ENCODE assay signal across 24 cellular contexts in the genomic region with DNA sequence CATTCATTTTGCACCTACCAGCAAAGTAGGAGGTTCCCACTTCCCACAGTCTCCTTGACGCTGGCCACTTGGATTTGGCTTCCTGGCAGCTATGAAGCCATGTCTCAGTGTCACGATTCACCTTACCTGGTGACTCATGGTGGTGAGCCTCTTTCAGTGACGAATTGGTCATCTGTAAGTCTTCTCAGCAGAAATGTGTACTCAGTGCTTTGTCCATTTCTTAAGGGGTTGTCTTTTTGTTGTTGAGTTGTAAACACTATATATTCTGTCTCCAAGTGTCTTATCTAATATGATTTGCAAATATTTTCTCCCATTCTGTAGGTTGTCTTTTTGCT. TPM values are rescaled to one million over a fixed set of nuclear protein-coding genes. Genes with fewer than 3 reads are reported as not detected.
DNase-seq lines count a peak whose midpoint lies in the region; ATAC-seq and TF ChIP-seq lines count a peak whose summit lies in the region.
"Had no signal": no experiment of that assay in that cellular context is flagged by ENCODE, and none has a peak within 500 bp of the region (broad histone marks: within the 10 kb centered on the region; RNA-seq: fewer than 3 reads in every experiment).

No MANE protein-coding gene starts in this region.

- DNase-seq in activated CD4-positive, alpha-beta memory T cell treated with anti-CD3 and anti-CD28 coated beads for 36 hours: peak; percentile 31
- no peak for DNase-seq in activated CD4-positive, alpha-beta memory T cell treated with anti-CD3 and anti-CD28 coated beads, Interleukin-2, amount 10 ng/mL, durations not matched to agents 7 days and 5 days
- DNase-seq in HCT116 (ENCODE audit: low read depth, low spot score) (peak; percentile 29), RWPE2 (ENCODE audit: low spot score) (no peak), mesenteric fat pad (ENCODE audit: low spot score) (peak; percentile 24), uterus (no peak), NCI-H146 treated with DMSO at 0.1 percent for 48 hours (lab: John Stamatoyannopoulos, UW; ENCODE audit: unreplicated experiment) (no peak)
- DNase-seq in NK-92 treated with Interleukin-12 subunit alpha and Interleukin-12 subunit beta, amount 100 ng/mL, for 24 hours (lab: John Stamatoyannopoulos, UW): no peak
- DNase-seq: activated naive CD4-positive, alpha-beta T cell treated with anti-CD3 and anti-CD28 coated beads for 36 hours; body of pancreas; colonic mucosa; DMS79; foreskin fibroblast; hypothalamus; NCI-H2029 treated with DMSO at 0.1 percent for 48 hours; NCI-H446 treated with DMSO at 0.1 percent for 48 hours; nephron progenitor cell; SIG-M5; T-helper 17 cell had no signal

- no peaks in the 10 kb centered on the region for H3K9me2 ChIP-seq in HCT116 (ENCODE audit: insufficient read depth)

- no peaks in the 10 kb centered on the region for H3K36me3 Mint-ChIP-seq in activated CD4-positive, alpha-beta memory T cell treated with anti-CD3 and anti-CD28 coated beads for 36 hours
- H3K36me3 Mint-ChIP-seq in activated CD4-positive, alpha-beta memory T cell treated with anti-CD3 and anti-CD28 coated beads, Interleukin-2, amount 10 ng/mL, durations not matched to agents 7 days and 5 days (ENCODE audit: low read depth): no peaks in the 10 kb centered on the region
- H3K36me3 Mint-ChIP-seq: CD4-positive, CD25-positive, alpha-beta regulatory T cell had no signal

- no TSS peak for BruUV-seq in HCT116 (replicated peaks; lab: Mats Ljungman, UMichigan)

- no peaks in the 10 kb centered on the region for H3K9me3 Mint-ChIP-seq in activated CD4-positive, alpha-beta memory T cell treated with anti-CD3 and anti-CD28 coated beads for 36 hours
- H3K9me3 Mint-ChIP-seq in activated CD4-positive, alpha-beta memory T cell treated with anti-CD3 and anti-CD28 coated beads, Interleukin-2, amount 10 ng/mL, durations not matched to agents 7 days and 5 days: no peaks in the 10 kb centered on the region
- H3K9me3 Mint-ChIP-seq: activated naive CD4-positive, alpha-beta T cell treated with anti-CD3 and anti-CD28 coated beads for 36 hours; memory B cell had no signal

- ATAC-seq in HCT116 (peak; percentile 69), RWPE2 (ENCODE audit: low read depth) (peak; percentile 60; the same call in 1 of the 3 replicates)
- ATAC-seq: body of pancreas, T-helper 17 cell, WTC11 had no signal

- H3K9me3 ChIP-seq in HCT116 (ENCODE audit: control insufficient read depth in 1 of 2, insufficient read depth in 1 of 2, low read depth in 1 of 2, low read length in 2 of 2) (no peaks in the 10 kb centered on the region), RWPE2 (ENCODE audit: severe bottlenecking) (no peaks in the 10 kb centered on the region), uterus (no peaks in the 10 kb centered on the region)
- H3K9me3 ChIP-seq: body of pancreas, colonic mucosa, thoracic aorta had no signal

- CTCF ChIA-PET in activated CD4-positive, alpha-beta memory T cell treated with anti-CD3 and anti-CD28 coated beads for 36 hours (lab: Charles Lee): interaction anchor here (0.8 to 1.6 kb wide), 4 partner anchors 8 to 74 kb away, joined by 3 to 9 read pairs (median 3); no protein-coding TSS in a partner anchor
- CTCF ChIA-PET in activated CD4-positive, alpha-beta memory T cell treated with anti-CD3 and anti-CD28 coated beads, Interleukin-2, amount 10 ng/mL, durations not matched to agents 7 days and 5 days (lab: Charles Lee): interaction anchor here (0.9 to 1.6 kb wide), 4 partner anchors 69 to 147 kb away, joined by 3 to 8 read pairs (median 4); a partner anchor contains a TSS
- CTCF ChIA-PET in HCT116 (lab: Charles Lee): interaction anchor here (1.2 kb wide), 1 partner anchor 10 kb away, joined by 7 read pairs; no protein-coding TSS in a partner anchor

- no peak for TF ChIP-seq RAD21 in HCT116 (IDR thresholded peaks at IDR 0.05; ENCODE audit: low read depth)

- no peaks in the 10 kb centered on the region for H4K20me1 ChIP-seq in HCT116 (ENCODE audit: insufficient read depth)

- no peak overlapping the region for H3K27ac Mint-ChIP-seq in activated CD4-positive, alpha-beta memory T cell treated with anti-CD3 and anti-CD28 coated beads for 36 hours
- no peak overlapping the region for H3K27ac Mint-ChIP-seq in activated CD4-positive, alpha-beta memory T cell treated with anti-CD3 and anti-CD28 coated beads, Interleukin-2, amount 10 ng/mL, durations not matched to agents 7 days and 5 days
- H3K27ac Mint-ChIP-seq: activated naive CD4-positive, alpha-beta T cell treated with anti-CD3 and anti-CD28 coated beads for 36 hours; CD4-positive, CD25-positive, alpha-beta regulatory T cell; IgD-negative memory B cell; memory B cell; nephron progenitor cell; T-helper 17 cell; WTC11 had no signal

- H3K4me3 ChIP-seq in HCT116 (replicated peaks in 1 of 2; ENCODE audit: low read depth in 1 of 2, low read length in 2 of 2) (no peak overlapping the region), RWPE2 (ENCODE audit: severe bottlenecking) (no peak overlapping the region), uterus (no peak overlapping the region)
- H3K4me3 ChIP-seq: body of pancreas, colonic mucosa, thoracic aorta had no signal

- H3K36me3 ChIP-seq in HCT116 (ENCODE audit: control insufficient read depth in 1 of 2, insufficient read depth in 2 of 2, low read length in 2 of 2) (no peaks in the 10 kb centered on the region), RWPE2 (ENCODE audit: low read depth) (no peaks in the 10 kb centered on the region), uterus (no peaks in the 10 kb centered on the region)
- H3K36me3 ChIP-seq: colonic mucosa, thoracic aorta had no signal

- no peak overlapping the region for H3K27ac ChIP-seq in HCT116 (ENCODE audit: low read depth, low read length)
- no peak overlapping the region for H3K27ac ChIP-seq in RWPE2 (ENCODE audit: poor library complexity, severe bottlenecking)
- H3K27ac ChIP-seq in uterus: no peak overlapping the region
- H3K27ac ChIP-seq: body of pancreas, colonic mucosa, thoracic aorta had no signal

- peak overlapping the region; percentile 11 for H2AFZ ChIP-seq in HCT116 (ENCODE audit: low read depth, low read length, poor library complexity, severe bottlenecking)

- TF ChIP-seq CTCF in HCT116 (IDR thresholded peaks at IDR 0.05 in 2 of 3, conservative IDR thresholded peaks at IDR 0.05 in 1 of 3; ENCODE audit: borderline replicate concordance in 1 of 3, insufficient read depth in 1 of 3, low read depth in 2 of 3, low read length in 2 of 3) (no peak), RWPE2 (IDR thresholded peaks at IDR 0.05; ENCODE audit: poor library complexity, severe bottlenecking) (no peak), uterus (IDR thresholded peaks at IDR 0.05) (no peak)

- TF ChIP-seq POLR2A in HCT116 (IDR thresholded peaks at IDR 0.05; ENCODE audit: borderline replicate concordance, extremely low read depth, insufficient read depth, insufficient read length): no peak
- no peak for TF ChIP-seq POLR2A in uterus (IDR thresholded peaks at IDR 0.05)

- POLR2A ChIA-PET in activated CD4-positive, alpha-beta memory T cell treated with anti-CD3 and anti-CD28 coated beads for 36 hours (lab: Charles Lee): no interaction called here
- POLR2A ChIA-PET in activated CD4-positive, alpha-beta memory T cell treated with anti-CD3 and anti-CD28 coated beads, Interleukin-2, amount 10 ng/mL, durations not matched to agents 7 days and 5 days (lab: Charles Lee): interaction anchor here (1.4 to 1.7 kb wide), 2 partner anchors 10 to 11 kb away, joined by 5 read pairs; no protein-coding TSS in a partner anchor
- POLR2A ChIA-PET in HCT116 (lab: Charles Lee): interaction anchor here (1.3 kb wide), 1 partner anchor 11 kb away, joined by 4 read pairs; a partner anchor contains a TSS

- RAD21 ChIA-PET in HCT116 (lab: Charles Lee; ENCODE audit: low non-redundant PET in 1 of 2, low total read pairs in 2 of 2, uncharacterized antibody in 2 of 2, unreplicated experiment in 2 of 2): no interaction called here

- peaks cover 3 to 8% of the 10 kb centered on the region in 2 experiments; a peak in 2 of 4 replicates for H3K4me1 ChIP-seq in HCT116 (ENCODE audit: control insufficient read depth in 1 of 2, insufficient read depth in 2 of 2, low read length in 2 of 2)
- no peaks in the 10 kb centered on the region for H3K4me1 ChIP-seq in RWPE2 (ENCODE audit: insufficient read depth, poor library complexity, severe bottlenecking)
- no peaks in the 10 kb centered on the region for H3K4me1 ChIP-seq in uterus
- H3K4me1 ChIP-seq: body of pancreas, colonic mucosa had no signal

- no peak overlapping the region for H3K4me3 Mint-ChIP-seq in activated CD4-positive, alpha-beta memory T cell treated with anti-CD3 and anti-CD28 coated beads for 36 hours
- H3K4me3 Mint-ChIP-seq in activated CD4-positive, alpha-beta memory T cell treated with anti-CD3 and anti-CD28 coated beads, Interleukin-2, amount 10 ng/mL, durations not matched to agents 7 days and 5 days: no peak overlapping the region
- H3K4me3 Mint-ChIP-seq: activated naive CD4-positive, alpha-beta T cell treated with anti-CD3 and anti-CD28 coated beads for 36 hours; CD4-positive, CD25-positive, alpha-beta regulatory T cell; IgD-negative memory B cell; memory B cell; nephron progenitor cell; T-helper 17 cell; WTC11 had no signal

- H3K4me1 Mint-ChIP-seq in activated CD4-positive, alpha-beta memory T cell treated with anti-CD3 and anti-CD28 coated beads for 36 hours (ENCODE audit: low read depth): no peaks in the 10 kb centered on the region
- H3K4me1 Mint-ChIP-seq in activated CD4-positive, alpha-beta memory T cell treated with anti-CD3 and anti-CD28 coated beads, Interleukin-2, amount 10 ng/mL, durations not matched to agents 7 days and 5 days: peaks cover 1% of the 10 kb centered on the region
- H3K4me1 Mint-ChIP-seq: CD4-positive, CD25-positive, alpha-beta regulatory T cell; IgD-negative memory B cell; memory B cell; nephron progenitor cell; WTC11 had no signal

- H3K9ac ChIP-seq in HCT116 (ENCODE audit: low read length): no peak overlapping the region

- H3K4me2 ChIP-seq in HCT116 (ENCODE audit: low read length): peak overlapping the region; percentile 43

- intact Hi-C loops in activated CD4-positive, alpha-beta memory T cell treated with anti-CD3 and anti-CD28 coated beads for 36 hours (cut with micrococcal nuclease): no loop called here
- intact Hi-C loops in HCT116 (cut with micrococcal nuclease): no loop called here
- intact Hi-C loops in uterus (cut with DNase I; ENCODE audit: low total_unique reads): no loop called here

- H3K27me3 ChIP-seq in HCT116 (ENCODE audit: insufficient read depth, low read length) (no peaks in the 10 kb centered on the region), RWPE2 (ENCODE audit: insufficient read depth, poor library complexity, severe bottlenecking) (no peaks in the 10 kb centered on the region), uterus (no peaks in the 10 kb centered on the region)
- H3K27me3 ChIP-seq: body of pancreas, colonic mucosa had no signal

- no peaks in the 10 kb centered on the region for H3K79me2 ChIP-seq in HCT116 (ENCODE audit: insufficient read depth, low read length)

- no peaks in the 10 kb centered on the region for H3K27me3 Mint-ChIP-seq in activated CD4-positive, alpha-beta memory T cell treated with anti-CD3 and anti-CD28 coated beads for 36 hours
- H3K27me3 Mint-ChIP-seq in activated CD4-positive, alpha-beta memory T cell treated with anti-CD3 and anti-CD28 coated beads, Interleukin-2, amount 10 ng/mL, durations not matched to agents 7 days and 5 days: peaks cover 5% of the 10 kb centered on the region
- H3K27me3 Mint-ChIP-seq: CD4-positive, CD25-positive, alpha-beta regulatory T cell; IgD-negative memory B cell; memory B cell had no signal

RNA-seq across cellular contexts. Expression of a gene that starts 11.4 kb away (rescaled TPM):
- total RNA-seq in activated CD4-positive, alpha-beta memory T cell treated with anti-CD3 and anti-CD28 coated beads for 36 hours: 10 to 100 TPM; 47.3 to 50.3 TPM
- total RNA-seq in activated CD4-positive, alpha-beta memory T cell treated with anti-CD3 and anti-CD28 coated beads, Interleukin-2, amount 10 ng/mL, durations not matched to agents 7 days and 5 days: 10 to 100 TPM; 61.6 to 64.1 TPM
- 88.3 TPM for total RNA-seq in HCT116 (2021; ENCODE audit: unreplicated experiment)
- 66.7 and 73.2 TPM in 2 replicates for polyA plus RNA-seq in HCT116 (2012)
- total RNA-seq in mesenteric fat pad: 46.8 TPM
- total RNA-seq in uterus: 10 to 100 TPM; 32.3 to 70.7 (median 67.8) TPM

RNA-seq across cellular contexts. Expression of a gene that starts 29.4 kb away (rescaled TPM):
- total RNA-seq in activated CD4-positive, alpha-beta memory T cell treated with anti-CD3 and anti-CD28 coated beads for 36 hours: 100 to 1,000 TPM; 154 to 162 TPM
- total RNA-seq in activated CD4-positive, alpha-beta memory T cell treated with anti-CD3 and anti-CD28 coated beads, Interleukin-2, amount 10 ng/mL, durations not matched to agents 7 days and 5 days: 100 to 1,000 TPM; 209 to 221 TPM
- 175 TPM for total RNA-seq in HCT116 (2021; ENCODE audit: unreplicated experiment)
- polyA plus RNA-seq in HCT116 (2012): 225 and 299 TPM in 2 replicates
- total RNA-seq in mesenteric fat pad: 147 TPM
- total RNA-seq in uterus: 100 to 1,000 TPM; 104 to 193 (median 162) TPM

Comparison
In these comparisons a context has a peak if more than half of its experiments do, and no peak if none do; other contexts are left out.
1. DNase-seq: peak in activated CD4-positive, alpha-beta memory T cell treated with anti-CD3 and anti-CD28 coated beads for 36 hours (single experiment), HCT116 (single experiment) and mesenteric fat pad (single experiment); none in activated CD4-positive, alpha-beta memory T cell treated with anti-CD3 and anti-CD28 coated beads, Interleukin-2, amount 10 ng/mL, durations not matched to agents 7 days and 5 days (single experiment), RWPE2 (single experiment), uterus (0 of 2), NK-92 treated with Interleukin-12 subunit alpha and Interleukin-12 subunit beta, amount 100 ng/mL, for 24 hours (single experiment) and NCI-H146 treated with DMSO at 0.1 percent for 48 hours (single experiment).